In genomic region chr13:39036212-39036611, GRCh38 we compare ENCODE assay signal across 1 cellular context.
TF ChIP-seq lines count a peak whose summit lies in the region.

No MANE protein-coding gene starts in this region.

TF ChIP-seq in H1, 55 proteins besides CTCF, POLR2A, EP300 and RAD21:
- no peak for TF ChIP-seq ATF3 (IDR thresholded peaks at IDR 0.05; ENCODE audit: insufficient read depth, low read depth, low read length)
- no peak for TF ChIP-seq TAF1 (IDR thresholded peaks at IDR 0.05; ENCODE audit: low read depth, low read length)
- no peak for TF ChIP-seq SIN3A (conservative IDR thresholded peaks at IDR 0.05 in 1 of 2, IDR thresholded peaks at IDR 0.05 in 1 of 2; ENCODE audit: low read depth in 1 of 2, low read length in 2 of 2)
- TF ChIP-seq HDAC2 (IDR thresholded peaks at IDR 0.05; ENCODE audit: borderline replicate concordance in 1 of 2, low read depth in 2 of 2, low read length in 2 of 2) = no peak
- no peak for TF ChIP-seq ZNF274 (IDR thresholded peaks at IDR 0.05; ENCODE audit: borderline replicate concordance, extremely low read depth, low read length)
- no peak for TF ChIP-seq YY1 (IDR thresholded peaks at IDR 0.05; ENCODE audit: low read depth, low read length)
